In the genomic region with DNA sequence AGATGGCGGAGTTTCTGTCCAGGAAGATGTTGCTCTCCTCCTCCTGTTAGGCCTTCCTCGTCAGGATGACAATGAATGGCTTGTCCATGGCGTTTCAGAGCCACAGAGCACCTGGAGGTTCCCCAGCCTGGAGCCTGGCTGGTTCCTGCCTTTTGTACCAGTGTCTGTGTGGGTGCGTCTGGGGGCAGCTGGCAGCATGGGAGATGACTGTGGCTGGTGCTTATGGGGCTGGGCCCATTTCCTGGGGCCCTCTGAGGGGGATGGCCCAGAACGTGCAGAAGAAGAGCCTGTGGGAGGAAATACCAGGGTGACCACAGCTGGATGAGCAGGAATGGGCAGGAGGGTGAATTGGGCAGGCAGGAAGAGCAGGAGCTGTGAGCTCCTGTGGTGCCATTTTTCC, we compare ENCODE assay signal across 12 cellular contexts. TPM values are rescaled to one million over a fixed set of nuclear protein-coding genes. Genes with fewer than 3 reads are reported as not detected.
DNase-seq lines count a peak whose midpoint lies in the region; ATAC-seq and TF ChIP-seq lines count a peak whose summit lies in the region.
"Had no signal": no experiment of that assay in that cellular context is flagged by ENCODE, and none has a peak within 500 bp of the region (broad histone marks: within the 10 kb centered on the region; RNA-seq: fewer than 3 reads in every experiment).

No MANE protein-coding gene starts in this region.

- H3K36me3 ChIP-seq in BLaER1 treated with 17β-estradiol and CSF1 and Interleukin-3, amounts not matched to agents 10 nM and 100 nM, result peaks cover 0 to 9% (median 0%) of the 10 kb centered on the region in 11 experiments; a peak in 3 of 22 replicates
- peaks cover 8% of the 10 kb centered on the region for H3K36me3 ChIP-seq in mammary epithelial cell (ENCODE audit: insufficient read depth, low read length)
- H3K36me3 ChIP-seq in CD8-positive, alpha-beta T cell (ENCODE audit: insufficient read depth, low read length), result no peaks in the 10 kb centered on the region
- H3K36me3 ChIP-seq in aorta (ENCODE audit: control insufficient read depth in 1 of 2, insufficient read depth in 2 of 2, low read length in 1 of 2), result no peaks in the 10 kb centered on the region
- H3K36me3 ChIP-seq: colonic mucosa, ovary, WERI-Rb-1 had no signal

- intact Hi-C loops in mammary epithelial cell (cut with micrococcal nuclease), result no loop called here
- intact Hi-C loops in CD8-positive, alpha-beta T cell (cut with DNase I, micrococcal nuclease), result no loop called here
- intact Hi-C loops in aorta (cut with DNase I), result no loop called here

- POLR2A ChIA-PET in CD8-positive, alpha-beta T cell (lab: Charles Lee), result no interaction called here

- peaks cover 3% of the 10 kb centered on the region for H3K4me1 Mint-ChIP-seq in CD8-positive, alpha-beta T cell (ENCODE audit: low read depth)

- peak overlapping the region; percentile 70 for H2AFZ ChIP-seq in mammary epithelial cell (ENCODE audit: low read depth, low read length)

- no TSS peak for BruUV-seq in mammary epithelial cell (replicated peaks; lab: Mats Ljungman, UMichigan)

- H3K4me3 Mint-ChIP-seq in CD8-positive, alpha-beta T cell, result no peak overlapping the region
- H3K4me3 Mint-ChIP-seq: CD4-positive, alpha-beta T cell had no signal

- CTCF ChIA-PET in mammary epithelial cell (lab: Charles Lee; ENCODE audit: low non-redundant PET), result no interaction called here
- CTCF ChIA-PET in CD8-positive, alpha-beta T cell (lab: Charles Lee), result interaction anchor here (1.4 kb wide), 1 partner anchor 21 kb away, joined by 4 read pairs; no protein-coding TSS in a partner anchor

- TF ChIP-seq CTCF in mammary epithelial cell (conservative IDR thresholded peaks at IDR 0.05 in 1 of 2, IDR thresholded peaks at IDR 0.05 in 1 of 2; ENCODE audit: extremely low read depth in 1 of 2, insufficient read depth in 1 of 2, low read depth in 1 of 2, low read length in 2 of 2), result no peak
- no peak for TF ChIP-seq CTCF in CD8-positive, alpha-beta T cell (IDR thresholded peaks at IDR 0.05)

- peak overlapping the region; percentile 76 to 95 (median 83) for H3K4me2 ChIP-seq in BLaER1 treated with 17β-estradiol and CSF1 and Interleukin-3, amounts not matched to agents 10 nM and 100 nM
- peak overlapping the region; percentile 53 for H3K4me2 ChIP-seq in mammary epithelial cell (ENCODE audit: insufficient read depth, low read depth, low read length)

- no peak overlapping the region for H3K4me3 ChIP-seq in BLaER1 treated with 17β-estradiol and CSF1 and Interleukin-3, amounts not matched to agents 10 nM and 100 nM
- no peak overlapping the region for H3K4me3 ChIP-seq in mammary epithelial cell (replicated peaks in 1 of 3; ENCODE audit: insufficient read depth in 1 of 3, low read depth in 2 of 3, low read length in 3 of 3)
- no peak overlapping the region for H3K4me3 ChIP-seq in CD8-positive, alpha-beta T cell (ENCODE audit: low read depth, low read length)
- no peak overlapping the region for H3K4me3 ChIP-seq in aorta (ENCODE audit: low read length in 2 of 2)
- H3K4me3 ChIP-seq: colonic mucosa, ovary had no signal

- peak overlapping the region; percentile 67 to 83 (median 79); a peak in 21 of 22 replicates for H3K9ac ChIP-seq in BLaER1 treated with 17β-estradiol and CSF1 and Interleukin-3, amounts not matched to agents 10 nM and 100 nM
- peak overlapping the region; percentile 44 for H3K9ac ChIP-seq in mammary epithelial cell (ENCODE audit: insufficient read depth, low read length)

- H3K79me2 ChIP-seq in mammary epithelial cell (ENCODE audit: insufficient read depth, low read length), result peaks cover 43% of the 10 kb centered on the region

- peak overlapping the region; percentile 86 to 98 (median 95) for H3K27ac ChIP-seq in BLaER1 treated with 17β-estradiol and CSF1 and Interleukin-3, amounts not matched to agents 10 nM and 100 nM
- H3K27ac ChIP-seq in mammary epithelial cell (ENCODE audit: insufficient read depth, low read depth, low read length) (peak overlapping the region; percentile 83), caudate nucleus (ENCODE audit: low read depth, low read length) (no peak overlapping the region), aorta (ENCODE audit: low read depth in 1 of 2, low read length in 2 of 2) (no peak overlapping the region)
- no peak overlapping the region for H3K27ac ChIP-seq in CD8-positive, alpha-beta T cell (ENCODE audit: low read depth, low read length)
- H3K27ac ChIP-seq: colonic mucosa, ovary, WERI-Rb-1 had no signal

- WGBS in mammary epithelial cell (ENCODE audit: low coverage, missing lambda C conversion rate), result 28% methylated on average over 3 of the region's 5 CpGs
- WGBS in aorta, 2 donors, result 78 to 80% methylated on average over 5 of the region's 5 CpGs

- H3K9me3 ChIP-seq in BLaER1 treated with 17β-estradiol and CSF1 and Interleukin-3, amounts not matched to agents 10 nM and 100 nM (replicated peaks in 1 of 11), result no peaks in the 10 kb centered on the region
- H3K9me3 ChIP-seq in mammary epithelial cell (replicated peaks; ENCODE audit: insufficient read depth, low read length) (no peaks in the 10 kb centered on the region), aorta (ENCODE audit: control insufficient read depth, low read length) (no peaks in the 10 kb centered on the region)
- H3K9me3 ChIP-seq in CD8-positive, alpha-beta T cell (ENCODE audit: low read length), result no peaks in the 10 kb centered on the region
- H3K9me3 ChIP-seq: colonic mucosa, ovary had no signal

- H4K20me1 ChIP-seq in BLaER1 treated with 17β-estradiol and CSF1 and Interleukin-3, amounts not matched to agents 10 nM and 100 nM, result no peaks in the 10 kb centered on the region
- no peaks in the 10 kb centered on the region for H4K20me1 ChIP-seq in mammary epithelial cell (ENCODE audit: insufficient read depth, low read length)

- dilution Hi-C loops in mammary epithelial cell (cut with HindIII; ENCODE audit: low sequenced_read_pairs), result no loop called here

- H3K4me1 ChIP-seq in BLaER1 treated with 17β-estradiol and CSF1 and Interleukin-3, amounts not matched to agents 10 nM and 100 nM, result peaks cover 54 to 99% (median 68%) of the 10 kb centered on the region in 10 experiments
- H3K4me1 ChIP-seq in mammary epithelial cell (ENCODE audit: insufficient read depth, low read length) (peaks cover 36% of the 10 kb centered on the region), aorta (ENCODE audit: control insufficient read depth in 1 of 2, insufficient read depth in 2 of 2, low read length in 2 of 2) (no peaks in the 10 kb centered on the region)
- no peaks in the 10 kb centered on the region for H3K4me1 ChIP-seq in CD8-positive, alpha-beta T cell (ENCODE audit: insufficient read depth, low read length)
- H3K4me1 ChIP-seq: colonic mucosa had no signal

- DNase-seq in HT1080 (ENCODE audit: low read depth), result peak; percentile 83
- peak; percentile 79 for DNase-seq in mammary epithelial cell
- DNase-seq in mucosa of gallbladder (ENCODE audit: low spot score), result peak; percentile 9
- DNase-seq in caudate nucleus (lab: John Stamatoyannopoulos, UW), result no peak
- DNase-seq in NCI-H1105 (lab: John Stamatoyannopoulos, UW), result no peak
- no peak for DNase-seq in CD8-positive, alpha-beta T cell
- DNase-seq in aorta, result no peak
- DNase-seq: CD4-positive, alpha-beta T cell; colonic mucosa; ovary; WERI-Rb-1 had no signal

- peaks cover 34% of the 10 kb centered on the region for H3K27me3 Mint-ChIP-seq in CD8-positive, alpha-beta T cell (ENCODE audit: low read depth)

- in situ Hi-C loops in mammary epithelial cell (cut with MboI; ENCODE audit: low sequenced_read_pairs in 2 of 2), result no loop called here

- H3K36me3 Mint-ChIP-seq in CD8-positive, alpha-beta T cell, result no peaks in the 10 kb centered on the region

- no peak for ATAC-seq in CD8-positive, alpha-beta T cell
- no peak for ATAC-seq in aorta (ENCODE audit: low FRiP score)

- H3K27me3 ChIP-seq in BLaER1 treated with 17β-estradiol and CSF1 and Interleukin-3, amounts not matched to agents 10 nM and 100 nM, result peaks cover 0 to 16% (median 14%) of the 10 kb centered on the region in 11 experiments; a peak in 19 of 22 replicates
- H3K27me3 ChIP-seq in mammary epithelial cell (ENCODE audit: insufficient read depth, low read length) (no peaks in the 10 kb centered on the region), aorta (ENCODE audit: control insufficient read depth in 1 of 2, insufficient read depth in 2 of 2, low read length in 1 of 2) (no peaks in the 10 kb centered on the region)
- peaks cover under 1% of the 10 kb centered on the region for H3K27me3 ChIP-seq in CD8-positive, alpha-beta T cell (ENCODE audit: insufficient read depth, low read length)
- H3K27me3 ChIP-seq: colonic mucosa, ovary had no signal

- no peak overlapping the region for H3K27ac Mint-ChIP-seq in CD8-positive, alpha-beta T cell
- H3K27ac Mint-ChIP-seq: CD4-positive, alpha-beta T cell had no signal

- no peaks in the 10 kb centered on the region for H3K9me3 Mint-ChIP-seq in CD8-positive, alpha-beta T cell
- H3K9me3 Mint-ChIP-seq: CD4-positive, alpha-beta T cell had no signal

RNA-seq across cellular contexts. Expression of gene SLC37A2, which starts 6.7 kb away (rescaled TPM):
- 9.9 and 10.1 TPM in 2 replicates for total RNA-seq in HT1080 (2014; rRNA removed; shearing (Covaris generic))
- 5.6 and 6.0 TPM in 2 replicates for polyA plus RNA-seq in HT1080 (2015; cell fraction: cytosol; rRNA removed)
- 16.6 and 16.8 TPM in 2 replicates for polyA plus RNA-seq in HT1080 (2015; cell fraction: nucleus; rRNA removed)
- 10 to 100 TPM; 34.8 to 85.5 TPM for total RNA-seq in mammary epithelial cell
- 80.3 TPM for polyA plus RNA-seq in mammary epithelial cell
- polyA minus RNA-seq in mammary epithelial cell, result 76.7 TPM
- total RNA-seq in mucosa of gallbladder, result 7.8 TPM
- total RNA-seq in CD8-positive, alpha-beta T cell, result under 1 TPM in 1 of 2 experiments, not detected in 1; 0.16 TPM
- 10 to 100 TPM in 1 of 2 donors, 1 to 10 TPM in 1; 9.1 to 11.8 TPM for total RNA-seq in aorta
- 1 to 10 TPM in 1 of 2 donors, under 1 TPM in 1; 0.72 to 6.8 TPM for polyA plus RNA-seq in aorta

RNA-seq across cellular contexts. Expression of gene TMEM218, which starts 41.6 kb away (rescaled TPM):
- total RNA-seq in HT1080 (2014; rRNA removed; shearing (Covaris generic)), result 24.9 and 29.8 TPM in 2 replicates
- 20.7 and 27.0 TPM in 2 replicates for polyA plus RNA-seq in HT1080 (2015; cell fraction: cytosol; rRNA removed)
- 27.8 and 28.7 TPM in 2 replicates for polyA plus RNA-seq in HT1080 (2015; cell fraction: nucleus; rRNA removed)
- 10 to 100 TPM; 15.0 to 17.5 TPM for total RNA-seq in mammary epithelial cell
- 25.6 TPM for polyA plus RNA-seq in mammary epithelial cell
- polyA minus RNA-seq in mammary epithelial cell, result 0.31 TPM
- total RNA-seq in mucosa of gallbladder, result 18.7 TPM
- 1 to 10 TPM; 2.5 to 3.4 TPM for total RNA-seq in CD8-positive, alpha-beta T cell
- total RNA-seq in aorta, result 10 to 100 TPM in 1 of 2 donors, 1 to 10 TPM in 1; 9.9 to 16.9 TPM
- polyA plus RNA-seq in aorta, result 10 to 100 TPM; 31.9 to 34.7 TPM

Comparison
In these comparisons a context has a peak if more than half of its experiments do, and no peak if none do; other contexts are left out.
1. H3K27ac ChIP-seq: peak in BLaER1 treated with 17β-estradiol and CSF1 and Interleukin-3, amounts not matched to agents 10 nM and 100 nM (11 of 11) and mammary epithelial cell (single experiment); none in caudate nucleus (single experiment), CD8-positive, alpha-beta T cell (single experiment) and aorta (0 of 2).
2. DNase-seq: peak in HT1080 (single experiment), mammary epithelial cell (single experiment) and mucosa of gallbladder (single experiment); none in caudate nucleus (0 of 61), NCI-H1105 (single experiment), CD8-positive, alpha-beta T cell (0 of 7) and aorta (0 of 2).